In genomic region chr10:125026974-125027735, GRCh38 we compare ENCODE assay signal across 14 cellular contexts.
"Had no signal": no experiment of that assay in that cellular context is flagged by ENCODE, and none has a peak within 500 bp of the region (broad histone marks: within the 10 kb centered on the region; RNA-seq: fewer than 3 reads in every experiment).

No MANE protein-coding gene starts in this region.

- H3K4me1 Mint-ChIP-seq: activated naive CD8-positive, alpha-beta T cell treated with anti-CD3 and anti-CD28 coated beads, Interleukin-2, amount 10 ng/mL, durations not matched to agents 7 days and 5 days had no signal

- DNase-seq: activated CD4-positive, alpha-beta T cell treated with anti-CD3 and anti-CD28 coated beads, Interleukin-2, amount 50 U/mL, for 1 hour; activated CD8-positive, alpha-beta memory T cell treated with anti-CD3 and anti-CD28 coated beads for 24 hours; activated naive CD8-positive, alpha-beta T cell treated with anti-CD3 and anti-CD28 coated beads, Interleukin-2, amount 10 ng/mL, durations not matched to agents 7 days and 5 days; hippocampal formation; lower lobe of right lung; small intestine; stimulated activated CD4-positive, alpha-beta T cell treated with anti-CD3 and anti-CD28 coated beads, Interleukin-4, amount 100 ng/mL, for 4 hours; stimulated activated CD8-positive, alpha-beta memory T cell treated with anti-CD3 and anti-CD28 coated beads, Interleukin-4, amount 100 ng/mL, for 48 hours; stimulated activated naive CD4-positive, alpha-beta T cell treated with Interleukin-2 at 50 U/mL for 16 hours had no signal

- H3K9me3 Mint-ChIP-seq: activated naive CD8-positive, alpha-beta T cell treated with anti-CD3 and anti-CD28 coated beads, Interleukin-2, amount 10 ng/mL, durations not matched to agents 7 days and 5 days; activated T-helper 1 cell treated with anti-CD3 and anti-CD28 coated beads, Interleukin-12 subunit alpha, Interleukin-12 subunit beta, Interleukin-2, Interleukin-4 antibody, amounts not matched to agents 30 ng/mL and 10 ng/mL and 1 ng/mL, durations not matched to agents 14 hours and 24 hours and 36 hours had no signal

- H3K4me3 ChIP-seq: breast epithelium, lower lobe of right lung, SJSA1 had no signal

- H3K9me3 ChIP-seq: breast epithelium, lower lobe of right lung, neutrophil, SJSA1 had no signal

- H3K36me3 Mint-ChIP-seq: activated naive CD8-positive, alpha-beta T cell treated with anti-CD3 and anti-CD28 coated beads, Interleukin-2, amount 10 ng/mL, durations not matched to agents 7 days and 5 days had no signal

- ATAC-seq: lower lobe of right lung had no signal

- H3K4me1 ChIP-seq: breast epithelium had no signal

- H3K27ac ChIP-seq: breast epithelium, lower lobe of right lung, neutrophil, parathyroid adenoma, SJSA1 had no signal

- H3K36me3 ChIP-seq: breast epithelium had no signal

- H3K27me3 ChIP-seq: breast epithelium, neutrophil, SJSA1 had no signal

- H3K27ac Mint-ChIP-seq: activated naive CD8-positive, alpha-beta T cell treated with anti-CD3 and anti-CD28 coated beads, Interleukin-2, amount 10 ng/mL, durations not matched to agents 7 days and 5 days; activated T-helper 1 cell treated with anti-CD3 and anti-CD28 coated beads, Interleukin-12 subunit alpha, Interleukin-12 subunit beta, Interleukin-2, Interleukin-4 antibody, amounts not matched to agents 30 ng/mL and 10 ng/mL and 1 ng/mL, durations not matched to agents 14 hours and 24 hours and 36 hours had no signal

- H3K4me3 Mint-ChIP-seq: activated naive CD8-positive, alpha-beta T cell treated with anti-CD3 and anti-CD28 coated beads, Interleukin-2, amount 10 ng/mL, durations not matched to agents 7 days and 5 days; activated T-helper 1 cell treated with anti-CD3 and anti-CD28 coated beads, Interleukin-12 subunit alpha, Interleukin-12 subunit beta, Interleukin-2, Interleukin-4 antibody, amounts not matched to agents 30 ng/mL and 10 ng/mL and 1 ng/mL, durations not matched to agents 14 hours and 24 hours and 36 hours had no signal
